Comparison of ENCODE assay signal across 1 cellular context in the genomic region with DNA sequence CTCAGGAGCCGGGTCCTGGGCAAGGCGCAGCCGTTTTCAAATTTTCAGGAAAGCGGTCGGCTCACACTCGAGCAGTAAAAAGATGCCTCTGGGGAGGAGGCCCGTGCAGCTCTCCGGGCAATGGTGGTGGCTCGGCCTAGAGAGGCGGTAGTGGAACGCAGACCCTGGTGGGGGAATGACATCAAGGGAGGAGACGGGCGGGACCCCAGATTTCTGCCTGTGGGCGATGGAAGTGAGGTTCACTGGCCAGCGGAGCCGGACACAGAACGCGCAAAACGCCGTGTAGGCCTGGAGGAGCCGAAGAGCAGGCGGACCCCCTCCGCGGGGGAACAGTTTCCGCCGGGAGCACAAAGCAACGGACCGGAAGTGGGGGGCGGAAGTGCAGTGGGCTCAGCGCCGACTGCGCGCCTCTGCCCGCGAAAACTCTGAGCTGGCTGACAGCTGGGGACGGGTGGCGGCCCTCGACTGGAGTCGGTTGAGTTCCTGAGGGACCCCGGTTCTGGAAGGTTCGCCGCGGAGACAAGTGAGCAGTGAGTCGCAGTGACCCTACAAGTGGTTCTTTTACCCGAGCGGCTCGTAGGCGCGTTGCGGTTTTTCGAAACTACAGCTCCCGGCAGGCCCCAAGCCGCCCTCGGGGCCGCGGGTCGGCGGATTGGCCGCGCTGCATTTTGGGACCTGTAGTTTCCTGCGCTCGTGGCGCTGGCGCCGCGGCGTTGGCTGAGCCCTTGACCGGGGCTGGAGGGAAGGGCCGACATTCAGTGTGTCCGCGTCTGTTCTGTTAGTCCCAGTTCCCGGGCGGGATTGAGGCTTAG.
TF ChIP-seq lines count a peak whose summit lies in the region.

A gene with protein sequence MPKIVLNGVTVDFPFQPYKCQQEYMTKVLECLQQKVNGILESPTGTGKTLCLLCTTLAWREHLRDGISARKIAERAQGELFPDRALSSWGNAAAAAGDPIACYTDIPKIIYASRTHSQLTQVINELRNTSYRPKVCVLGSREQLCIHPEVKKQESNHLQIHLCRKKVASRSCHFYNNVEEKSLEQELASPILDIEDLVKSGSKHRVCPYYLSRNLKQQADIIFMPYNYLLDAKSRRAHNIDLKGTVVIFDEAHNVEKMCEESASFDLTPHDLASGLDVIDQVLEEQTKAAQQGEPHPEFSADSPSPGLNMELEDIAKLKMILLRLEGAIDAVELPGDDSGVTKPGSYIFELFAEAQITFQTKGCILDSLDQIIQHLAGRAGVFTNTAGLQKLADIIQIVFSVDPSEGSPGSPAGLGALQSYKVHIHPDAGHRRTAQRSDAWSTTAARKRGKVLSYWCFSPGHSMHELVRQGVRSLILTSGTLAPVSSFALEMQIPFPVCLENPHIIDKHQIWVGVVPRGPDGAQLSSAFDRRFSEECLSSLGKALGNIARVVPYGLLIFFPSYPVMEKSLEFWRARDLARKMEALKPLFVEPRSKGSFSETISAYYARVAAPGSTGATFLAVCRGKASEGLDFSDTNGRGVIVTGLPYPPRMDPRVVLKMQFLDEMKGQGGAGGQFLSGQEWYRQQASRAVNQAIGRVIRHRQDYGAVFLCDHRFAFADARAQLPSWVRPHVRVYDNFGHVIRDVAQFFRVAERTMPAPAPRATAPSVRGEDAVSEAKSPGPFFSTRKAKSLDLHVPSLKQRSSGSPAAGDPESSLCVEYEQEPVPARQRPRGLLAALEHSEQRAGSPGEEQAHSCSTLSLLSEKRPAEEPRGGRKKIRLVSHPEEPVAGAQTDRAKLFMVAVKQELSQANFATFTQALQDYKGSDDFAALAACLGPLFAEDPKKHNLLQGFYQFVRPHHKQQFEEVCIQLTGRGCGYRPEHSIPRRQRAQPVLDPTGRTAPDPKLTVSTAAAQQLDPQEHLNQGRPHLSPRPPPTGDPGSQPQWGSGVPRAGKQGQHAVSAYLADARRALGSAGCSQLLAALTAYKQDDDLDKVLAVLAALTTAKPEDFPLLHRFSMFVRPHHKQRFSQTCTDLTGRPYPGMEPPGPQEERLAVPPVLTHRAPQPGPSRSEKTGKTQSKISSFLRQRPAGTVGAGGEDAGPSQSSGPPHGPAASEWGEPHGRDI (N-terminal part only) (plus strand): TSS at position 376 of the 812 bp plus-strand sequence. CDS start 1,091 bp downstream, outside the sequence.

TF ChIP-seq in HepG2, 621 proteins besides CTCF, POLR2A, EP300 and RAD21 (continued from another document and continues in another):
- TF ChIP-seq, protein P1, sequence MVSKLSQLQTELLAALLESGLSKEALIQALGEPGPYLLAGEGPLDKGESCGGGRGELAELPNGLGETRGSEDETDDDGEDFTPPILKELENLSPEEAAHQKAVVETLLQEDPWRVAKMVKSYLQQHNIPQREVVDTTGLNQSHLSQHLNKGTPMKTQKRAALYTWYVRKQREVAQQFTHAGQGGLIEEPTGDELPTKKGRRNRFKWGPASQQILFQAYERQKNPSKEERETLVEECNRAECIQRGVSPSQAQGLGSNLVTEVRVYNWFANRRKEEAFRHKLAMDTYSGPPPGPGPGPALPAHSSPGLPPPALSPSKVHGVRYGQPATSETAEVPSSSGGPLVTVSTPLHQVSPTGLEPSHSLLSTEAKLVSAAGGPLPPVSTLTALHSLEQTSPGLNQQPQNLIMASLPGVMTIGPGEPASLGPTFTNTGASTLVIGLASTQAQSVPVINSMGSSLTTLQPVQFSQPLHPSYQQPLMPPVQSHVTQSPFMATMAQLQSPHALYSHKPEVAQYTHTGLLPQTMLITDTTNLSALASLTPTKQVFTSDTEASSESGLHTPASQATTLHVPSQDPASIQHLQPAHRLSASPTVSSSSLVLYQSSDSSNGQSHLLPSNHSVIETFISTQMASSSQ (IDR thresholded peaks at IDR 0.05; ENCODE audit: low read depth), result peak; percentile 47; the same call in 1 of the 2 replicates
- TF ChIP-seq, protein P1 (CRISPR knock-in tag; IDR thresholded peaks at IDR 0.05; ENCODE audit: borderline replicate concordance), result peak; percentile 87
- TF ChIP-seq ZNF12 (CRISPR knock-in tag; IDR thresholded peaks at IDR 0.05) (peak; percentile 71; the same call in 1 of the 2 replicates), ZNF180 (CRISPR knock-in tag; IDR thresholded peaks at IDR 0.05; ENCODE audit: borderline replicate concordance, low read depth) (peak; percentile 96), POGZ (CRISPR knock-in tag; IDR thresholded peaks at IDR 0.05) (peak; percentile 91), MEIS2 (CRISPR knock-in tag; IDR thresholded peaks at IDR 0.05) (peak; percentile 97), ZNF773 (CRISPR knock-in tag; IDR thresholded peaks at IDR 0.05; ENCODE audit: borderline replicate concordance) (peak; percentile 87; the same call in 1 of the 2 replicates), KDM2A (CRISPR knock-in tag; IDR thresholded peaks at IDR 0.05; ENCODE audit: borderline replicate concordance, low read depth) (peak; percentile 98), ZNF788 (CRISPR knock-in tag; IDR thresholded peaks at IDR 0.05; ENCODE audit: borderline replicate concordance) (peak; percentile 97), ZNF224 (CRISPR knock-in tag; IDR thresholded peaks at IDR 0.05) (no peak; the same call in 1 of the 2 replicates), HNRNPK (IDR thresholded peaks at IDR 0.05; ENCODE audit: low read depth, low read length, poor library complexity, severe bottlenecking) (no peak), SIN3B (IDR thresholded peaks at IDR 0.05; ENCODE audit: low read length) (peak; percentile 94), RFXANK (CRISPR knock-in tag; IDR thresholded peaks at IDR 0.05) (no peak), ZNF557 (CRISPR knock-in tag; IDR thresholded peaks at IDR 0.05) (peak; percentile 96), NFKB2 (CRISPR knock-in tag; IDR thresholded peaks at IDR 0.05; ENCODE audit: borderline replicate concordance) (peak; percentile 99), HES4 (CRISPR knock-in tag; IDR thresholded peaks at IDR 0.05; ENCODE audit: borderline replicate concordance) (peak; percentile 52; the same call in 1 of the 2 replicates), ZNF850 (CRISPR knock-in tag; conservative IDR thresholded peaks at IDR 0.05) (peak; percentile 96), ZNF816 (CRISPR knock-in tag; IDR thresholded peaks at IDR 0.05; ENCODE audit: borderline replicate concordance) (peak; percentile 92), ZSCAN20 (CRISPR knock-in tag; IDR thresholded peaks at IDR 0.05; ENCODE audit: borderline replicate concordance) (0 out of 2 replicates have a peak, but pooled peaks have one; percentile 65), GTF3A (CRISPR knock-in tag; conservative IDR thresholded peaks at IDR 0.05) (peak; percentile 90; the same call in 1 of the 2 replicates), KLF16 (CRISPR knock-in tag; IDR thresholded peaks at IDR 0.05) (peak; percentile 78 to 99), NCOR1 (IDR thresholded peaks at IDR 0.05; ENCODE audit: borderline replicate concordance, low read length) (peak; percentile 72; the same call in 1 of the 2 replicates), LCORL (IDR thresholded peaks at IDR 0.05) (no peak; the same call in 1 of the 2 replicates), LCORL (CRISPR knock-in tag; IDR thresholded peaks at IDR 0.05) (peak; percentile 84; the same call in 1 of the 2 replicates)
- TF ChIP-seq, protein P2, sequence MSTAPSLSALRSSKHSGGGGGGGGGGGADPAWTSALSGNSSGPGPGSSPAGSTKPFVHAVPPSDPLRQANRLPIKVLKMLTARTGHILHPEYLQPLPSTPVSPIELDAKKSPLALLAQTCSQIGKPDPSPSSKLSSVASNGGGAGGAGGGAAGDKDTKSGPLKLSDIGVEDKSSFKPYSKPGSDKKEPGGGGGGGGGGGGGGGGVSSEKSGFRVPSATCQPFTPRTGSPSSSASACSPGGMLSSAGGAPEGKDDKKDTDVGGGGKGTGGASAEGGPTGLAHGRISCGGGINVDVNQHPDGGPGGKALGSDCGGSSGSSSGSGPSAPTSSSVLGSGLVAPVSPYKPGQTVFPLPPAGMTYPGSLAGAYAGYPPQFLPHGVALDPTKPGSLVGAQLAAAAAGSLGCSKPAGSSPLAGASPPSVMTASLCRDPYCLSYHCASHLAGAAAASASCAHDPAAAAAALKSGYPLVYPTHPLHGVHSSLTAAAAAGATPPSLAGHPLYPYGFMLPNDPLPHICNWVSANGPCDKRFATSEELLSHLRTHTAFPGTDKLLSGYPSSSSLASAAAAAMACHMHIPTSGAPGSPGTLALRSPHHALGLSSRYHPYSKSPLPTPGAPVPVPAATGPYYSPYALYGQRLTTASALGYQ (CRISPR knock-in tag; IDR thresholded peaks at IDR 0.05), result peak; percentile 89
- TF ChIP-seq, protein P3, sequence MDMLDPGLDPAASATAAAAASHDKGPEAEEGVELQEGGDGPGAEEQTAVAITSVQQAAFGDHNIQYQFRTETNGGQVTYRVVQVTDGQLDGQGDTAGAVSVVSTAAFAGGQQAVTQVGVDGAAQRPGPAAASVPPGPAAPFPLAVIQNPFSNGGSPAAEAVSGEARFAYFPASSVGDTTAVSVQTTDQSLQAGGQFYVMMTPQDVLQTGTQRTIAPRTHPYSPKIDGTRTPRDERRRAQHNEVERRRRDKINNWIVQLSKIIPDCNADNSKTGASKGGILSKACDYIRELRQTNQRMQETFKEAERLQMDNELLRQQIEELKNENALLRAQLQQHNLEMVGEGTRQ (IDR thresholded peaks at IDR 0.05; ENCODE audit: low read depth, low read length), result no peak
- TF ChIP-seq, protein P3 (CRISPR knock-in tag; IDR thresholded peaks at IDR 0.05; ENCODE audit: borderline replicate concordance), result peak; percentile 50; the same call in 1 of the 2 replicates
- TF ChIP-seq, protein P4, sequence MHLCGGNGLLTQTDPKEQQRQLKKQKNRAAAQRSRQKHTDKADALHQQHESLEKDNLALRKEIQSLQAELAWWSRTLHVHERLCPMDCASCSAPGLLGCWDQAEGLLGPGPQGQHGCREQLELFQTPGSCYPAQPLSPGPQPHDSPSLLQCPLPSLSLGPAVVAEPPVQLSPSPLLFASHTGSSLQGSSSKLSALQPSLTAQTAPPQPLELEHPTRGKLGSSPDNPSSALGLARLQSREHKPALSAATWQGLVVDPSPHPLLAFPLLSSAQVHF (CRISPR knock-in tag; IDR thresholded peaks at IDR 0.05), result no peak
- TF ChIP-seq, protein P5, sequence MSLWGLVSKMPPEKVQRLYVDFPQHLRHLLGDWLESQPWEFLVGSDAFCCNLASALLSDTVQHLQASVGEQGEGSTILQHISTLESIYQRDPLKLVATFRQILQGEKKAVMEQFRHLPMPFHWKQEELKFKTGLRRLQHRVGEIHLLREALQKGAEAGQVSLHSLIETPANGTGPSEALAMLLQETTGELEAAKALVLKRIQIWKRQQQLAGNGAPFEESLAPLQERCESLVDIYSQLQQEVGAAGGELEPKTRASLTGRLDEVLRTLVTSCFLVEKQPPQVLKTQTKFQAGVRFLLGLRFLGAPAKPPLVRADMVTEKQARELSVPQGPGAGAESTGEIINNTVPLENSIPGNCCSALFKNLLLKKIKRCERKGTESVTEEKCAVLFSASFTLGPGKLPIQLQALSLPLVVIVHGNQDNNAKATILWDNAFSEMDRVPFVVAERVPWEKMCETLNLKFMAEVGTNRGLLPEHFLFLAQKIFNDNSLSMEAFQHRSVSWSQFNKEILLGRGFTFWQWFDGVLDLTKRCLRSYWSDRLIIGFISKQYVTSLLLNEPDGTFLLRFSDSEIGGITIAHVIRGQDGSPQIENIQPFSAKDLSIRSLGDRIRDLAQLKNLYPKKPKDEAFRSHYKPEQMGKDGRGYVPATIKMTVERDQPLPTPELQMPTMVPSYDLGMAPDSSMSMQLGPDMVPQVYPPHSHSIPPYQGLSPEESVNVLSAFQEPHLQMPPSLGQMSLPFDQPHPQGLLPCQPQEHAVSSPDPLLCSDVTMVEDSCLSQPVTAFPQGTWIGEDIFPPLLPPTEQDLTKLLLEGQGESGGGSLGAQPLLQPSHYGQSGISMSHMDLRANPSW (CRISPR knock-in tag; IDR thresholded peaks at IDR 0.05; ENCODE audit: borderline replicate concordance), result no peak; the same call in 1 of the 2 replicates
- TF ChIP-seq, protein P6, sequence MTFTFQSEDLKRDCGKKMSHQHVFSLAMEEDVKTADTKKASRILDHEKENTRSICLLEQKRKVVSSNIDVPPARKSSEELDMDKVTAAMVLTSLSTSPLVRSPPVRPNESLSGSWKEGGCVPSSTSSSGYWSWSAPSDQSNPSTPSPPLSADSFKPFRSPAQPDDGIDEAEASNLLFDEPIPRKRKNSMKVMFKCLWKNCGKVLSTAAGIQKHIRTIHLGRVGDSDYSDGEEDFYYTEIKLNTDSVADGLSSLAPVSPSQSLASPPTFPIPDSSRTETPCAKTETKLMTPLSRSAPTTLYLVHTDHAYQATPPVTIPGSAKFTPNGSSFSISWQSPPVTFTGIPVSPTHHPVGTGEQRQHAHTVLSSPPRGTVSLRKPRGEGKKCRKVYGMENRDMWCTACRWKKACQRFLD (CRISPR knock-in tag; IDR thresholded peaks at IDR 0.05; ENCODE audit: borderline replicate concordance), result peak; percentile 80
- TF ChIP-seq, protein P7, sequence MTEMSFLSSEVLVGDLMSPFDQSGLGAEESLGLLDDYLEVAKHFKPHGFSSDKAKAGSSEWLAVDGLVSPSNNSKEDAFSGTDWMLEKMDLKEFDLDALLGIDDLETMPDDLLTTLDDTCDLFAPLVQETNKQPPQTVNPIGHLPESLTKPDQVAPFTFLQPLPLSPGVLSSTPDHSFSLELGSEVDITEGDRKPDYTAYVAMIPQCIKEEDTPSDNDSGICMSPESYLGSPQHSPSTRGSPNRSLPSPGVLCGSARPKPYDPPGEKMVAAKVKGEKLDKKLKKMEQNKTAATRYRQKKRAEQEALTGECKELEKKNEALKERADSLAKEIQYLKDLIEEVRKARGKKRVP (CRISPR knock-in tag; IDR thresholded peaks at IDR 0.05), result no peak; a peak in 1 of 4 replicates
